ENCODE assay signal across 20 cellular contexts in the genomic region with DNA sequence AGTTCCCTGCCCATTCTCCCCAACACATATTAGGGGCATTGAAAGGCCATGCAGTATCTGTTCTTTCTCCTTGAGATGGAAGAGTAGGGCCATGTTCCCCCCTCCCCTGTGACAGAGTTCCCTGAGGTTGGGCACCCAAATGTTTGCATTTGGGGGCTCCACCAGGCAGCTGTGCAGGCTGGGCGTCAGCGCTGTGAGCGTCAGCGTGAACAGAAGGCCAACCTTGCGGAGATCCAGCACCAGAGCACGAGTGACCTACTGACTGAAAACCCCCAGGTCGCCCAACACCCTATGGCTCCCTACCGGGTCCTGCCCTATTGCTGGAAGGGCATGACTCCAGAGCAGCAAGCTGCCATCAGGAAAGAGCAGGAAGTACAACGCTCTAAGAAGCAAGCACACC. TPM values are rescaled to one million over a fixed set of nuclear protein-coding genes. Genes with fewer than 3 reads are reported as not detected.
DNase-seq lines count a peak whose midpoint lies in the region; ATAC-seq and TF ChIP-seq lines count a peak whose summit lies in the region.
"Had no signal": no experiment of that assay in that cellular context is flagged by ENCODE, and none has a peak within 500 bp of the region (broad histone marks: within the 10 kb centered on the region; RNA-seq: fewer than 3 reads in every experiment).

No MANE protein-coding gene starts in this region.

- H3K27me3 Mint-ChIP-seq in activated T-cell treated with anti-CD3 and anti-CD28 coated beads, Interleukin-2, amount 50 U/mL, for 72 hours (ENCODE audit: low read depth): no peaks in the 10 kb centered on the region
- H3K27me3 Mint-ChIP-seq in IgD-negative memory B cell (peaks cover 3% of the 10 kb centered on the region), neural crest cell (ENCODE audit: low read depth) (no peaks in the 10 kb centered on the region)
- H3K27me3 Mint-ChIP-seq: B cell; CD4-positive, CD25-positive, alpha-beta regulatory T cell had no signal

- H3K9me3 ChIP-seq in gastroesophageal sphincter (no peaks in the 10 kb centered on the region), ovary (no peaks in the 10 kb centered on the region)
- H3K9me3 ChIP-seq: BLaER1 had no signal

- H3K27ac ChIP-seq in gastroesophageal sphincter (no peak overlapping the region), ovary (no peak overlapping the region)
- H3K27ac ChIP-seq: 22Rv1, BLaER1, C4-2B had no signal

- TF ChIP-seq POLR2A in gastroesophageal sphincter (IDR thresholded peaks at IDR 0.05) (no peak), ovary (IDR thresholded peaks at IDR 0.05) (no peak)

- H3K9me3 Mint-ChIP-seq in activated T-cell treated with anti-CD3 and anti-CD28 coated beads, Interleukin-2, amount 50 U/mL, for 72 hours: no peaks in the 10 kb centered on the region
- H3K9me3 Mint-ChIP-seq in IgD-negative memory B cell: no peaks in the 10 kb centered on the region
- no peaks in the 10 kb centered on the region for H3K9me3 Mint-ChIP-seq in neural crest cell
- H3K9me3 Mint-ChIP-seq in stimulated activated effector memory CD8-positive, alpha-beta T cell treated with anti-CD3 and anti-CD28 coated beads, Interleukin-12 subunit alpha, Interleukin-12 subunit beta, amount 100 ng/mL, for 72 hours: no peaks in the 10 kb centered on the region
- H3K9me3 Mint-ChIP-seq: CD4-positive, CD25-positive, alpha-beta regulatory T cell; GM23338 had no signal

- intact Hi-C loops in ovary (cut with DNase I): loop anchor here in 2 of 4 donors (10.0 kb wide), 1 partner anchor 115 kb away; no protein-coding TSS in a partner anchor

- TF ChIP-seq CTCF in neural crest cell (conservative IDR thresholded peaks at IDR 0.05) (no peak), gastroesophageal sphincter (IDR thresholded peaks at IDR 0.05) (no peak), ovary (IDR thresholded peaks at IDR 0.05) (no peak)

- H3K27me3 ChIP-seq in gastroesophageal sphincter (no peaks in the 10 kb centered on the region), ovary (no peaks in the 10 kb centered on the region)

- peaks cover 0 to 48% of the 10 kb centered on the region in 2 donors for H3K36me3 ChIP-seq in gastroesophageal sphincter
- no peaks in the 10 kb centered on the region for H3K36me3 ChIP-seq in ovary

- H3K4me3 ChIP-seq in gastroesophageal sphincter (no peak overlapping the region), ovary (no peak overlapping the region)
- H3K4me3 ChIP-seq: BLaER1, GM23338 had no signal

- ATAC-seq in activated T-cell treated with anti-CD3 and anti-CD28 coated beads, Interleukin-2, amount 50 U/mL, for 72 hours (replicated peaks in 1 of 2): no peak
- no peak for ATAC-seq in stimulated activated effector memory CD8-positive, alpha-beta T cell treated with anti-CD3 and anti-CD28 coated beads, Interleukin-12 subunit alpha, Interleukin-12 subunit beta, amount 100 ng/mL, for 72 hours
- ATAC-seq in gastroesophageal sphincter: no peak
- ATAC-seq: GM23338, HCT116 had no signal

- peak overlapping the region; percentile 76 for H3K27ac Mint-ChIP-seq in activated T-cell treated with anti-CD3 and anti-CD28 coated beads, Interleukin-2, amount 50 U/mL, for 72 hours
- peak overlapping the region in 2 of 3 donors; percentile 7 to 69 for H3K27ac Mint-ChIP-seq in IgD-negative memory B cell
- H3K27ac Mint-ChIP-seq in neural crest cell (ENCODE audit: unreplicated experiment): no peak overlapping the region
- peak overlapping the region; percentile 54 for H3K27ac Mint-ChIP-seq in stimulated activated effector memory CD8-positive, alpha-beta T cell treated with anti-CD3 and anti-CD28 coated beads, Interleukin-12 subunit alpha, Interleukin-12 subunit beta, amount 100 ng/mL, for 72 hours
- H3K27ac Mint-ChIP-seq: B cell, GM23338, H9 had no signal

- no peak overlapping the region for H3K4me3 Mint-ChIP-seq in activated T-cell treated with anti-CD3 and anti-CD28 coated beads, Interleukin-2, amount 50 U/mL, for 72 hours
- peak overlapping the region in 1 of 4 donors; percentile 59 for H3K4me3 Mint-ChIP-seq in IgD-negative memory B cell
- H3K4me3 Mint-ChIP-seq in neural crest cell: peak overlapping the region; percentile 39
- H3K4me3 Mint-ChIP-seq in stimulated activated effector memory CD8-positive, alpha-beta T cell treated with anti-CD3 and anti-CD28 coated beads, Interleukin-12 subunit alpha, Interleukin-12 subunit beta, amount 100 ng/mL, for 72 hours: no peak overlapping the region
- H3K4me3 Mint-ChIP-seq: B cell, GM23338, H9 had no signal

- H3K4me1 ChIP-seq in gastroesophageal sphincter: peaks cover 0 to 13% (median 0%) of the 10 kb centered on the region in 3 donors
- no peaks in the 10 kb centered on the region for H3K4me1 ChIP-seq in ovary (ENCODE audit: insufficient read depth)

- no peak for DNase-seq in activated T-cell treated with anti-CD3 and anti-CD28 coated beads, Interleukin-2, amount 50 U/mL, for 72 hours
- DNase-seq in activated T-cell treated with anti-CD3 and anti-CD28 coated beads for 4 hours (no peak), neural crest cell (ENCODE audit: low read depth, low spot score) (no peak), ovary (no peak), kidney glomerular epithelial cell (lab: John Stamatoyannopoulos, UW) (no peak)
- no peak for DNase-seq in stimulated activated effector memory CD8-positive, alpha-beta T cell treated with anti-CD3 and anti-CD28 coated beads, Interleukin-12 subunit alpha, Interleukin-12 subunit beta, amount 100 ng/mL, for 72 hours (ENCODE audit: low spot score in 2 of 2)
- DNase-seq: Calu3; CD4-positive, CD25-positive, alpha-beta regulatory T cell; COR-L47; DMS153; DND-41; H9 had no signal

- H3K36me3 Mint-ChIP-seq in activated T-cell treated with anti-CD3 and anti-CD28 coated beads, Interleukin-2, amount 50 U/mL, for 72 hours (ENCODE audit: insufficient read depth in 2 of 2): peaks cover 2 to 10% of the 10 kb centered on the region in 2 donors
- H3K36me3 Mint-ChIP-seq in IgD-negative memory B cell: peaks cover 2% of the 10 kb centered on the region
- no peaks in the 10 kb centered on the region for H3K36me3 Mint-ChIP-seq in neural crest cell (ENCODE audit: low read depth)
- H3K36me3 Mint-ChIP-seq in stimulated activated effector memory CD8-positive, alpha-beta T cell treated with anti-CD3 and anti-CD28 coated beads, Interleukin-12 subunit alpha, Interleukin-12 subunit beta, amount 100 ng/mL, for 72 hours: peaks cover 24% of the 10 kb centered on the region

- 60% methylated on average over 1 of the region's 9 CpGs; no CpG with 5 or more reads in 1 of the 2 donors for WGBS in gastroesophageal sphincter (ENCODE audit: low coverage in 1 of 2), 2 donors
- WGBS in ovary, 3 donors: 86 to 89% (median 89%) methylated on average over 9 of the region's 9 CpGs

- H3K4me1 Mint-ChIP-seq in activated T-cell treated with anti-CD3 and anti-CD28 coated beads, Interleukin-2, amount 50 U/mL, for 72 hours (ENCODE audit: low read depth): peaks cover 14% of the 10 kb centered on the region
- H3K4me1 Mint-ChIP-seq in IgD-negative memory B cell (peaks cover 8 to 10% (median 9%) of the 10 kb centered on the region in 3 donors), neural crest cell (peaks cover 10% of the 10 kb centered on the region)
- H3K4me1 Mint-ChIP-seq in stimulated activated effector memory CD8-positive, alpha-beta T cell treated with anti-CD3 and anti-CD28 coated beads, Interleukin-12 subunit alpha, Interleukin-12 subunit beta, amount 100 ng/mL, for 72 hours: peaks cover 15% of the 10 kb centered on the region

- TF ChIP-seq EP300 in gastroesophageal sphincter (IDR thresholded peaks at IDR 0.05) (no peak), ovary (IDR thresholded peaks at IDR 0.05) (no peak)

RNA-seq across cellular contexts. Expression of gene HSD17B10, which starts 3.9 kb away (rescaled TPM):
- 10 to 100 TPM; 68.1 to 90.3 TPM for total RNA-seq in activated T-cell treated with anti-CD3 and anti-CD28 coated beads, Interleukin-2, amount 50 U/mL, for 72 hours
- 133 TPM for polyA plus RNA-seq in IgD-negative memory B cell
- 135 and 137 TPM in 2 replicates for total RNA-seq in neural crest cell
- 100 to 1,000 TPM in 3 of 4 donors, 10 to 100 TPM in 1; 75.6 to 114 (median 106) TPM for total RNA-seq in gastroesophageal sphincter
- total RNA-seq in ovary: 100 to 1,000 TPM in 1 of 7 donors, 10 to 100 TPM in 6; 46.0 to 127 (median 89.5) TPM
- polyA plus RNA-seq in ovary: 10 to 100 TPM; 48.5 to 85.1 TPM

RNA-seq across cellular contexts. Expression of gene RIBC1, which starts 7.6 kb away (rescaled TPM):
- total RNA-seq in activated T-cell treated with anti-CD3 and anti-CD28 coated beads, Interleukin-2, amount 50 U/mL, for 72 hours: 1 to 10 TPM in 1 of 2 donors, under 1 TPM in 1; 0.46 to 1.8 TPM
- polyA plus RNA-seq in IgD-negative memory B cell (0.78 TPM), ovary (1 to 10 TPM; 2.1 to 2.8 TPM)
- total RNA-seq in neural crest cell (1.3 and 1.5 TPM in 2 replicates), gastroesophageal sphincter (under 1 TPM in 2 of 4 donors, not detected in 2; 0.35 to 0.85 TPM), ovary (10 to 100 TPM in 1 of 7 donors, 1 to 10 TPM in 6; 1.8 to 25.2 (median 2.6) TPM)

RNA-seq across cellular contexts. Expression of gene SMC1A, which starts 7.8 kb away (rescaled TPM):
- total RNA-seq in activated T-cell treated with anti-CD3 and anti-CD28 coated beads, Interleukin-2, amount 50 U/mL, for 72 hours: 100 to 1,000 TPM; 104 to 188 TPM
- 63.1 TPM for polyA plus RNA-seq in IgD-negative memory B cell
- total RNA-seq in neural crest cell: 129 and 153 TPM in 2 replicates
- total RNA-seq in gastroesophageal sphincter: 10 to 100 TPM; 28.4 to 56.0 (median 33.2) TPM
- 10 to 100 TPM; 21.8 to 72.4 (median 57.0) TPM for total RNA-seq in ovary
- 10 to 100 TPM; 12.7 to 65.1 TPM for polyA plus RNA-seq in ovary
